In genomic region chr6:129713806-129714338, GRCh38 we compare ENCODE assay signal across 22 cellular contexts. TPM values are rescaled to one million over a fixed set of nuclear protein-coding genes. Genes with fewer than 3 reads are reported as not detected.
A peak's percentile ranks its signal among the peaks of the same experiment; 100 is the strongest.
DNase-seq lines count a peak whose midpoint lies in the region; ATAC-seq, FAIRE-seq and TF ChIP-seq lines count a peak whose summit lies in the region.
"Had no signal": no experiment of that assay in that cellular context is flagged by ENCODE, and none has a peak within 500 bp of the region (broad histone marks: within the 10 kb centered on the region; RNA-seq: fewer than 3 reads in every experiment).

No MANE protein-coding gene starts in this region.

- H3K4me3 ChIP-seq in OCI-LY7 (ENCODE audit: low read depth, low read length, poor library complexity, severe bottlenecking): no peak overlapping the region
- no peak overlapping the region for H3K4me3 ChIP-seq in kidney (ENCODE audit: low read length in 2 of 2)
- no peak overlapping the region for H3K4me3 ChIP-seq in PC-9
- H3K4me3 ChIP-seq: A549 had no signal

- DNase-seq in activated T-cell treated with anti-CD3 and anti-CD28 coated beads, Interleukin-2, amount 50 U/mL, for 72 hours: no peak
- DNase-seq in activated T-cell treated with anti-CD3 and anti-CD28 coated beads, Interleukin-2, amount 50 U/mL, for 48 hours: no peak
- DNase-seq in OCI-LY7 (ENCODE audit: low spot score) (no peak), kidney (no peak), PC-9 (no peak), DMS153 treated with DMSO at 0.1 percent for 48 hours (lab: John Stamatoyannopoulos, UW; ENCODE audit: unreplicated experiment) (no peak)
- DNase-seq: C1 segment of cervical spinal cord; DMS79 treated with DMSO at 0.1 percent for 48 hours; H9; NCI-H1092 treated with DMSO at 0.1 percent for 48 hours; NCI-H1694; NCI-H2081 treated with DMSO at 0.1 percent for 48 hours; NCI-H510A; NCI-H748 treated with DMSO at 0.1 percent for 48 hours; NK-92 treated with Interleukin-12 subunit alpha and Interleukin-12 subunit beta, amount 100 ng/mL, for 24 hours; RPMI8226; SIG-M5 had no signal

- H3K36me3 ChIP-seq in OCI-LY7 (ENCODE audit: insufficient read depth, low read length) (no peaks in the 10 kb centered on the region), kidney (ENCODE audit: control insufficient read depth in 1 of 2, insufficient read depth in 2 of 2, low read length in 2 of 2) (no peaks in the 10 kb centered on the region), PC-9 (ENCODE audit: low read depth) (no peaks in the 10 kb centered on the region)

- no peak overlapping the region for H3K9ac ChIP-seq in kidney (ENCODE audit: low read length in 2 of 2)

- H3F3A ChIP-seq in PC-9 (ENCODE audit: insufficient read depth, low read depth): peaks cover 12% of the 10 kb centered on the region; the same call in 1 of the 2 replicates

- H2AFZ ChIP-seq in OCI-LY7 (ENCODE audit: low read length) (no peak overlapping the region), PC-9 (no peak overlapping the region)

- ATAC-seq in activated T-cell treated with anti-CD3 and anti-CD28 coated beads, Interleukin-2, amount 50 U/mL, for 72 hours (replicated peaks in 1 of 2): no peak
- no peak for ATAC-seq in GM19452 (IDR thresholded peaks at IDR 0.05; ENCODE audit: unreplicated experiment)
- ATAC-seq: A549, SK-N-SH treated with all-trans-retinoic acid at 6 μM for 48 hours had no signal

- peaks cover 20% of the 10 kb centered on the region for H3K4me1 ChIP-seq in OCI-LY7 (ENCODE audit: insufficient read depth, low read length, poor library complexity, severe bottlenecking)
- H3K4me1 ChIP-seq in kidney (ENCODE audit: control insufficient read depth in 1 of 2, insufficient read depth in 1 of 2, low read depth in 1 of 2, low read length in 2 of 2): peaks cover 0 to 7% of the 10 kb centered on the region in 2 donors
- peaks cover 17% of the 10 kb centered on the region for H3K4me1 ChIP-seq in PC-9 (replicated peaks; ENCODE audit: insufficient read depth)

- H4K20me1 ChIP-seq in OCI-LY7 (ENCODE audit: insufficient read depth, low read length): no peaks in the 10 kb centered on the region
- H4K20me1 ChIP-seq in PC-9 (ENCODE audit: insufficient read depth): no peaks in the 10 kb centered on the region

- H3K4me1 Mint-ChIP-seq in activated T-cell treated with anti-CD3 and anti-CD28 coated beads, Interleukin-2, amount 50 U/mL, for 72 hours (ENCODE audit: low read depth): peaks cover 29% of the 10 kb centered on the region

- TF ChIP-seq CTCF in OCI-LY7 (conservative IDR thresholded peaks at IDR 0.05; ENCODE audit: low read length) (no peak), kidney (IDR thresholded peaks at IDR 0.05; ENCODE audit: borderline replicate concordance, extremely low read depth, insufficient read depth) (no peak), PC-9 (conservative IDR thresholded peaks at IDR 0.05) (no peak)

- H3K27me3 ChIP-seq in PC-9 (ENCODE audit: insufficient read depth, low read depth): no peaks in the 10 kb centered on the region

- H3K27ac ChIP-seq in OCI-LY7 (ENCODE audit: low read depth, low read length, poor library complexity, severe bottlenecking) (no peak overlapping the region), kidney (ENCODE audit: low read depth in 2 of 2, low read length in 2 of 2) (no peak overlapping the region), PC-9 (no peak overlapping the region)
- H3K27ac ChIP-seq: A549, HL-60 had no signal

- intact Hi-C loops in OCI-LY7 (cut with micrococcal nuclease; ENCODE audit: unreplicated experiment): no loop called here
- intact Hi-C loops in kidney (cut with DNase I): no loop called here
- intact Hi-C loops in PC-9 (cut with micrococcal nuclease; ENCODE audit: unreplicated experiment): no loop called here

- 0 out of 2 replicates have a peak overlapping the region, but pooled peaks have one; percentile 19 for H3K4me2 ChIP-seq in OCI-LY7 (ENCODE audit: low read length)
- no peak overlapping the region for H3K4me2 ChIP-seq in PC-9
- H3K4me2 ChIP-seq: A549 had no signal

- H3K79me2 ChIP-seq in OCI-LY7 (ENCODE audit: insufficient read depth, low read depth, low read length) (no peaks in the 10 kb centered on the region), PC-9 (ENCODE audit: low read depth) (no peaks in the 10 kb centered on the region)

- peak overlapping the region in 1 of 2 donors; percentile 45 for H3K4me3 Mint-ChIP-seq in activated T-cell treated with anti-CD3 and anti-CD28 coated beads, Interleukin-2, amount 50 U/mL, for 72 hours
- H3K4me3 Mint-ChIP-seq: H9 had no signal

- CTCF ChIA-PET in OCI-LY7 (lab: Charles Lee; ENCODE audit: unreplicated experiment) (no interaction called here), PC-9 (lab: Charles Lee) (interaction anchor here (0.7 kb wide), 1 partner anchor 112 kb away, joined by 6 read pairs; no protein-coding TSS in a partner anchor)

- H3K27ac Mint-ChIP-seq in activated T-cell treated with anti-CD3 and anti-CD28 coated beads, Interleukin-2, amount 50 U/mL, for 72 hours: peak overlapping the region; percentile 25
- H3K27ac Mint-ChIP-seq: H9 had no signal

- H3K36me3 Mint-ChIP-seq in activated T-cell treated with anti-CD3 and anti-CD28 coated beads, Interleukin-2, amount 50 U/mL, for 72 hours (ENCODE audit: insufficient read depth in 2 of 2): peaks cover 0 to 2% of the 10 kb centered on the region in 2 donors

- peaks cover 10% of the 10 kb centered on the region for H3K27me3 Mint-ChIP-seq in activated T-cell treated with anti-CD3 and anti-CD28 coated beads, Interleukin-2, amount 50 U/mL, for 72 hours (ENCODE audit: low read depth)

- no peaks in the 10 kb centered on the region for H3K9me3 Mint-ChIP-seq in activated T-cell treated with anti-CD3 and anti-CD28 coated beads, Interleukin-2, amount 50 U/mL, for 72 hours
- H3K9me3 Mint-ChIP-seq: H9 had no signal

- POLR2A ChIA-PET in OCI-LY7 (lab: Charles Lee): interaction anchor here (0.6 to 2.7 kb wide), 12 partner anchors 10 to 1885 kb away, joined by 3 to 13 read pairs (median 3); no protein-coding TSS in a partner anchor
- POLR2A ChIA-PET in PC-9 (lab: Charles Lee; ENCODE audit: unreplicated experiment): no interaction called here

- H3K9me2 ChIP-seq in OCI-LY7 (ENCODE audit: insufficient read depth, low read length): no peaks in the 10 kb centered on the region
- no peaks in the 10 kb centered on the region for H3K9me2 ChIP-seq in PC-9 (ENCODE audit: insufficient read depth)

- peak; percentile 38 for FAIRE-seq in kidney (lab: Jason Lieb, UNC)
- FAIRE-seq: A549, D721Med had no signal

- BruUV-seq in OCI-LY7 (replicated peaks; lab: Mats Ljungman, UMichigan) (no TSS peak), PC-9 (replicated peaks; lab: Mats Ljungman, UMichigan) (no TSS peak)

- H3K9me3 ChIP-seq in OCI-LY7 (ENCODE audit: low read length): no peaks in the 10 kb centered on the region
- no peaks in the 10 kb centered on the region for H3K9me3 ChIP-seq in kidney (ENCODE audit: control insufficient read depth in 1 of 2, low read length in 2 of 2)
- no peaks in the 10 kb centered on the region for H3K9me3 ChIP-seq in PC-9 (ENCODE audit: insufficient read depth, low read depth)
- H3K9me3 ChIP-seq: A549 had no signal

RNA-seq across cellular contexts. Expression of gene ARHGAP18, which starts 3.9 kb away (rescaled TPM):
- 1 to 10 TPM; 2.7 to 3.9 TPM for total RNA-seq in activated T-cell treated with anti-CD3 and anti-CD28 coated beads, Interleukin-2, amount 50 U/mL, for 72 hours
- total RNA-seq in OCI-LY7 (2014; rRNA removed; shearing (Covaris generic)): 4.8 and 5.9 TPM in 2 replicates
- total RNA-seq in OCI-LY7 (2022) (7.5 TPM in 2 replicates), kidney (39.8 TPM), PC-9 (2021) (12.8 and 15.0 TPM in 2 replicates)
- 26.5 TPM for polyA plus RNA-seq in kidney (ENCODE audit: insufficient read depth, low read depth, low replicate concordance)
